ENCODE assay signal across 26 cellular contexts in the genomic region with DNA sequence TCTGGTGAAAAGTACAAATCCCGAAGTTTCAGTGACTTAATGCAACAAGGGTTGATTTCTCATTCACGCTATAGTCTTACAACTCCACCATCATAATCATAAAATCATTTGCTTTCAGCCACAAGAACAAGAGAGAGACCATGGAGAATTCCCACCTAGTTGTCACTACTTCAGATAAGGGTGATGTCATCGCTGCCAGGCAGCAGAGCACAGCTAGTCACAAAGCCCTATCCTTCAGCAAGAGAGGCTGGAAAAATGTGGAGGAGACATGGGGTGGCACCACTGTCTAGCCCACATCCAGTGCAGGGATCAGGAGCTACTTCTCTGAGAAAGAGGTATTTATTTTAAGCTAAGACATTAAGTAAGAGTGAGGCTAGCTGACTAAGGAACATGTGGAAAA.
DNase-seq lines count a peak whose midpoint lies in the region; ATAC-seq, FAIRE-seq and TF ChIP-seq lines count a peak whose summit lies in the region.
"Had no signal": no experiment of that assay in that cellular context is flagged by ENCODE, and none has a peak within 500 bp of the region (broad histone marks: within the 10 kb centered on the region; RNA-seq: fewer than 3 reads in every experiment).

No MANE protein-coding gene starts in this region.

- no peaks in the 10 kb centered on the region for H3K36me3 ChIP-seq in HepG2 (replicated peaks in 1 of 2; ENCODE audit: control insufficient read depth in 1 of 2, insufficient read depth in 2 of 2, low read length in 2 of 2)
- no peaks in the 10 kb centered on the region for H3K36me3 ChIP-seq in right lobe of liver
- no peaks in the 10 kb centered on the region for H3K36me3 ChIP-seq in endodermal cell (ENCODE audit: control insufficient read depth, insufficient read depth, low read length)
- no peaks in the 10 kb centered on the region for H3K36me3 ChIP-seq in suprapubic skin
- H3K36me3 ChIP-seq: BLaER1 treated with 17β-estradiol and CSF1 and Interleukin-3, amounts not matched to agents 10 nM and 100 nM had no signal

- peaks cover 2% of the 10 kb centered on the region for H3K27me3 Mint-ChIP-seq in endodermal cell (ENCODE audit: insufficient read depth)
- H3K27me3 Mint-ChIP-seq in nephron progenitor cell (ENCODE audit: low read depth, poor library complexity) = no peaks in the 10 kb centered on the region
- H3K27me3 Mint-ChIP-seq: B cell; CD4-positive, alpha-beta T cell had no signal

- H3K4me1 Mint-ChIP-seq in endodermal cell (peaks cover 4% of the 10 kb centered on the region), nephron progenitor cell (peaks cover 16% of the 10 kb centered on the region)
- H3K4me1 Mint-ChIP-seq: B cell had no signal

- TF ChIP-seq CTCF in HepG2 (CRISPR knock-in tag; IDR thresholded peaks at IDR 0.05) = no peak
- TF ChIP-seq CTCF in right lobe of liver (IDR thresholded peaks at IDR 0.05) = no peak
- TF ChIP-seq CTCF in endodermal cell (conservative IDR thresholded peaks at IDR 0.05) = no peak
- TF ChIP-seq CTCF in nephron progenitor cell (IDR thresholded peaks at IDR 0.05) = no peak
- no peak for TF ChIP-seq CTCF in suprapubic skin (IDR thresholded peaks at IDR 0.05)

- no TSS peak for BruUV-seq in HepG2 (replicated peaks; lab: Mats Ljungman, UMichigan)

- H3K9me3 Mint-ChIP-seq in endodermal cell = no peaks in the 10 kb centered on the region
- peaks cover 6% of the 10 kb centered on the region for H3K9me3 Mint-ChIP-seq in nephron progenitor cell

- H3K27ac ChIP-seq in HepG2 (ENCODE audit: extremely low read length, insufficient read depth, low read length) (no peak overlapping the region), right lobe of liver (no peak overlapping the region), endodermal cell (ENCODE audit: low read depth, low read length) (no peak overlapping the region), suprapubic skin (no peak overlapping the region)
- H3K27ac ChIP-seq: 22Rv1; A549; BLaER1 treated with 17β-estradiol and CSF1 and Interleukin-3, amounts not matched to agents 10 nM and 100 nM; C4-2B had no signal

- TF ChIP-seq RAD21 in HepG2 (CRISPR knock-in tag; IDR thresholded peaks at IDR 0.05) = no peak

- no peaks in the 10 kb centered on the region for H3K9me3 ChIP-seq in HepG2 (ENCODE audit: low read length)
- H3K9me3 ChIP-seq in right lobe of liver = no peaks in the 10 kb centered on the region
- H3K9me3 ChIP-seq in endodermal cell (ENCODE audit: control insufficient read depth, low read length) = no peaks in the 10 kb centered on the region
- H3K9me3 ChIP-seq in suprapubic skin = no peaks in the 10 kb centered on the region
- H3K9me3 ChIP-seq: A549; BLaER1 treated with 17β-estradiol and CSF1 and Interleukin-3, amounts not matched to agents 10 nM and 100 nM had no signal

- H4K20me1 ChIP-seq in HepG2 (ENCODE audit: insufficient read depth, low read length) = no peaks in the 10 kb centered on the region
- H4K20me1 ChIP-seq: BLaER1 treated with 17β-estradiol and CSF1 and Interleukin-3, amounts not matched to agents 10 nM and 100 nM had no signal

- ATAC-seq in HepG2 (no peak), right lobe of liver (no peak)
- ATAC-seq: A549; CD8-positive, alpha-beta T cell; GM12878 had no signal

- CTCF ChIA-PET in HepG2 (lab: Yijun Ruan, JAX; ENCODE audit: low intra/inter-chr PET ratio, low total read pairs) = no interaction called here

- no peaks in the 10 kb centered on the region for H3K79me2 ChIP-seq in HepG2 (ENCODE audit: insufficient read depth, low read length)

- H3K4me2 ChIP-seq in HepG2 (ENCODE audit: low read depth, low read length) = no peak overlapping the region
- H3K4me2 ChIP-seq: A549; BLaER1 treated with 17β-estradiol and CSF1 and Interleukin-3, amounts not matched to agents 10 nM and 100 nM had no signal

- no peak overlapping the region for H3K4me3 Mint-ChIP-seq in endodermal cell
- no peak overlapping the region for H3K4me3 Mint-ChIP-seq in nephron progenitor cell
- H3K4me3 Mint-ChIP-seq: B cell; CD4-positive, alpha-beta T cell; CD8-positive, alpha-beta T cell had no signal

- H3K4me3 ChIP-seq in HepG2 (replicated peaks in 1 of 3; ENCODE audit: insufficient read depth in 1 of 3, low read depth in 2 of 3, low read length in 3 of 3) = no peak overlapping the region
- H3K4me3 ChIP-seq in right lobe of liver = no peak overlapping the region
- H3K4me3 ChIP-seq in endodermal cell (ENCODE audit: low read length) = no peak overlapping the region
- no peak overlapping the region for H3K4me3 ChIP-seq in suprapubic skin
- H3K4me3 ChIP-seq: A549; BLaER1 treated with 17β-estradiol and CSF1 and Interleukin-3, amounts not matched to agents 10 nM and 100 nM; GM12878 had no signal

- no peaks in the 10 kb centered on the region for H3K4me1 ChIP-seq in HepG2 (ENCODE audit: insufficient read depth, low read length)
- no peaks in the 10 kb centered on the region for H3K4me1 ChIP-seq in right lobe of liver
- H3K4me1 ChIP-seq in endodermal cell (ENCODE audit: control insufficient read depth, insufficient read depth, low read length) = no peaks in the 10 kb centered on the region
- H3K4me1 ChIP-seq in suprapubic skin = no peaks in the 10 kb centered on the region
- H3K4me1 ChIP-seq: A549; BLaER1 treated with 17β-estradiol and CSF1 and Interleukin-3, amounts not matched to agents 10 nM and 100 nM had no signal

- WGBS in HepG2 (ENCODE audit: low lambda C conversion rate) = 25% methylated on average over 3 of the region's 3 CpGs
- 62% methylated on average over 3 of the region's 3 CpGs for WGBS in right lobe of liver (ENCODE audit: insufficient coverage, low coverage, low lambda C conversion rate, missing lambda C conversion rate)
- 83% methylated on average over 1 to 3 of the region's 3 CpGs for WGBS in endodermal cell (ENCODE audit: insufficient coverage in 1 of 2, insufficient read length in 1 of 2), 2 experiments
- WGBS in suprapubic skin = 93% methylated on average over 3 of the region's 3 CpGs

- no peak for FAIRE-seq in HepG2 (lab: Jason Lieb, UNC)
- FAIRE-seq: A549, GM12878, GM12892, GM18507 had no signal

- in situ Hi-C loops in HepG2 (cut with HindIII; ENCODE audit: extremely low pct_ligation_motif_present, low pct_unique_long_range_greater_than_20kb) = no loop called here

- H3K9ac ChIP-seq in HepG2 (ENCODE audit: insufficient read depth, low read depth, low read length) (no peak overlapping the region), endodermal cell (ENCODE audit: extremely low read depth, low read length, poor library complexity, severe bottlenecking) (no peak overlapping the region)
- H3K9ac ChIP-seq: BLaER1 treated with 17β-estradiol and CSF1 and Interleukin-3, amounts not matched to agents 10 nM and 100 nM had no signal

- TF ChIP-seq EP300 in HepG2 (IDR thresholded peaks at IDR 0.05; ENCODE audit: low read depth in 2 of 2, low read length in 2 of 2) (no peak), HepG2 (CRISPR knock-in tag; IDR thresholded peaks at IDR 0.05; ENCODE audit: borderline replicate concordance) (no peak), suprapubic skin (IDR thresholded peaks at IDR 0.05) (no peak)

- H3K27me3 ChIP-seq in HepG2 (ENCODE audit: control insufficient read depth in 1 of 2, insufficient read depth in 2 of 2, low read length in 2 of 2) = no peaks in the 10 kb centered on the region
- no peaks in the 10 kb centered on the region for H3K27me3 ChIP-seq in right lobe of liver
- no peaks in the 10 kb centered on the region for H3K27me3 ChIP-seq in endodermal cell (ENCODE audit: control insufficient read depth, insufficient read depth, low read length, poor library complexity, severe bottlenecking)
- H3K27me3 ChIP-seq in suprapubic skin = no peaks in the 10 kb centered on the region
- H3K27me3 ChIP-seq: BLaER1 treated with 17β-estradiol and CSF1 and Interleukin-3, amounts not matched to agents 10 nM and 100 nM had no signal

- DNase-seq in DMS53 (lab: John Stamatoyannopoulos, UW) = peak; percentile 7
- no peak for DNase-seq in DMS53 treated with DMSO at 0.1 percent for 48 hours (lab: John Stamatoyannopoulos, UW; ENCODE audit: unreplicated experiment)
- no peak for DNase-seq in HepG2 (ENCODE audit: low spot score)
- DNase-seq in right lobe of liver = no peak
- DNase-seq in endodermal cell = peak; percentile 65
- DNase-seq in nephron progenitor cell = no peak
- no peak for DNase-seq in NCI-H82 (lab: John Stamatoyannopoulos, UW)
- no peak for DNase-seq in suprapubic skin (ENCODE audit: low spot score in 2 of 2)
- DNase-seq: AML-193; CD4-positive, alpha-beta T cell; CD8-positive, alpha-beta T cell; COR-L47; DMS 273 treated with DMSO at 0.1 percent for 48 hours; DMS153; DMS79; DND-41; EL; GDM1 had no signal

- TF ChIP-seq POLR2A in HepG2 (IDR thresholded peaks at IDR 0.05; ENCODE audit: insufficient read depth in 1 of 2, low read depth in 2 of 2, low read length in 2 of 2) = no peak
- TF ChIP-seq POLR2A in right lobe of liver (IDR thresholded peaks at IDR 0.05) = no peak
- no peak for TF ChIP-seq POLR2A in suprapubic skin (IDR thresholded peaks at IDR 0.05)

- H3K27ac Mint-ChIP-seq in endodermal cell = no peak overlapping the region
- H3K27ac Mint-ChIP-seq in nephron progenitor cell = peak overlapping the region; percentile 4
- H3K27ac Mint-ChIP-seq: B cell; CD4-positive, alpha-beta T cell; CD8-positive, alpha-beta T cell had no signal

- no peak overlapping the region for H2AFZ ChIP-seq in HepG2 (ENCODE audit: low read length)

- POLR2A ChIA-PET in HepG2 (lab: Yijun Ruan, JAX) = no interaction called here

- intact Hi-C loops in HepG2 (cut with micrococcal nuclease; ENCODE audit: unreplicated experiment) (no loop called here), right lobe of liver (cut with DNase I) (no loop called here)

- H3K36me3 Mint-ChIP-seq in endodermal cell (ENCODE audit: low read depth) = no peaks in the 10 kb centered on the region
- H3K36me3 Mint-ChIP-seq in nephron progenitor cell (ENCODE audit: low read depth) = no peaks in the 10 kb centered on the region
- H3K36me3 Mint-ChIP-seq: CD8-positive, alpha-beta T cell had no signal

TF ChIP-seq in HepG2, 621 proteins besides CTCF, POLR2A, EP300 and RAD21:
- TF ChIP-seq CREB1 (IDR thresholded peaks at IDR 0.05) (0 out of 2 replicates have a peak, but pooled peaks have one; percentile 31), CREB1 (CRISPR knock-in tag; IDR thresholded peaks at IDR 0.05) (no peak), SNAPC2 (CRISPR knock-in tag; IDR thresholded peaks at IDR 0.05) (no peak), GATA4 (IDR thresholded peaks at IDR 0.05; ENCODE audit: borderline replicate concordance, low read depth) (no peak), ATF7 (IDR thresholded peaks at IDR 0.05) (peak; percentile 82), ATF7 (CRISPR knock-in tag; IDR thresholded peaks at IDR 0.05) (no peak), ZNF619 (CRISPR knock-in tag; IDR thresholded peaks at IDR 0.05) (no peak), NCOA5 (CRISPR knock-in tag; IDR thresholded peaks at IDR 0.05) (no peak)
TF ChIP-seq in HepG2: peak in this region for 2.

Comparison
In these comparisons a context has a peak if more than half of its experiments do, and no peak if none do; other contexts are left out.
1. DNase-seq: peak in DMS53 (single experiment) and endodermal cell (single experiment); none in DMS53 treated with DMSO at 0.1 percent for 48 hours (single experiment), HepG2 (single experiment), right lobe of liver (0 of 3), nephron progenitor cell (single experiment), NCI-H82 (single experiment) and suprapubic skin (0 of 2).